Comparison of ENCODE assay signal across 8 cellular contexts in the genomic region with DNA sequence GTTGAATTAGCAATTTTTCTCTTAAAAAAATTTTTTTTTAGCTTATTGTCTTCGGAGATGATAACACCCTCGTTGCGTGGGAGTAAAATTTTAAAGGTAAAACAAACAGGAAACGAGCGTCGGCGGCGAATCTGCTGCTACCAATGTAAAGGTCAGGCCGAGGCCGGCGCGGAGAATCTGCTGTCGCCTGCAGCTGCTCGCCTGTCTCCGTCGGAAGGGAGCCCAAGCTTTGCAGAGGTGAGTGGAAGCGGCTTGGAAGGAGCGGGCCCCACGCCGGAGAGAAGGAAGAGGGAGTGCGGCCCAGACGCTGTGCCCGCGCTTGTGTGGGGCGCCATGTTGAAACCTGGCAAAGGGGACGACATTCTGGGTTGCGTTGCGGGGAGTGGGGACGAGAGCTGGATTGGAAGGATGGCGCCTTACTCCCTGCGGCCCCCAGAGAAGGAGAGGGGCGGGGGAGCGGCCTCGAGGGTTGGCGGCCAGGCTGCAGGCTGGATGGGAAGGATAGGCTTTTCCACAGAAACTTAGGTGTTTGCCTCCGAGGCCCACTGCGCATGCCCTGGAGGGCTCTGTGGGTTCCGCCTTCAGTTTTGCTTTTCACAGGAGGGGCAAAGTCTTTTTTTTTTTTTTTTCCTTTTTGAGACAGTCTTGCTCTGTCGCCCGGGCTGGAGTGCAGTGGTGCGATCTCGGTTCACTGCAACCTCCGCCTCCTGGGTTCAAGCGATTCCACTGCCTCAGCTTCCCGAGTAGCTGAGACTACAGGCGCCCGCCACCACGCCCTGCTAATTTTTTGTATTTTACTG. TPM values are rescaled to one million over a fixed set of nuclear protein-coding genes. Genes with fewer than 3 reads are reported as not detected.
DNase-seq lines count a peak whose midpoint lies in the region; ATAC-seq and TF ChIP-seq lines count a peak whose summit lies in the region.

A gene with protein sequence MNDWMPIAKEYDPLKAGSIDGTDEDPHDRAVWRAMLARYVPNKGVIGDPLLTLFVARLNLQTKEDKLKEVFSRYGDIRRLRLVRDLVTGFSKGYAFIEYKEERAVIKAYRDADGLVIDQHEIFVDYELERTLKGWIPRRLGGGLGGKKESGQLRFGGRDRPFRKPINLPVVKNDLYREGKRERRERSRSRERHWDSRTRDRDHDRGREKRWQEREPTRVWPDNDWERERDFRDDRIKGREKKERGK (plus strand): TSS at position 160 of the 800 bp plus-strand sequence. CDS start 7,402 bp downstream, outside the sequence.

- H3K27me3 ChIP-seq in PC-9 (ENCODE audit: insufficient read depth, low read depth) (no peaks in the 10 kb centered on the region), esophagus (ENCODE audit: control insufficient read depth in 1 of 2, insufficient read depth in 2 of 2, low read length in 2 of 2) (no peaks in the 10 kb centered on the region), mucosa of rectum (ENCODE audit: control insufficient read depth in 2 of 2, insufficient read depth in 2 of 2, low read length in 2 of 2) (no peaks in the 10 kb centered on the region)

- no peaks in the 10 kb centered on the region for H3K9me3 ChIP-seq in PC-9 (ENCODE audit: insufficient read depth, low read depth)
- H3K9me3 ChIP-seq in esophagus (ENCODE audit: control insufficient read depth in 2 of 2, insufficient read depth in 1 of 2, low read depth in 1 of 2, low read length in 1 of 2), result no peaks in the 10 kb centered on the region
- no peaks in the 10 kb centered on the region for H3K9me3 ChIP-seq in mucosa of rectum (ENCODE audit: control insufficient read depth in 2 of 2, low read length in 2 of 2)

- intact Hi-C loops in PC-9 (cut with micrococcal nuclease; ENCODE audit: unreplicated experiment), result loop anchor here (5.0 kb wide), 1 partner anchor 124 kb away; a partner anchor contains a TSS

- CTCF ChIA-PET in PC-9 (lab: Charles Lee), result no interaction called here

- DNase-seq in CD1c-positive myeloid dendritic cell (ENCODE audit: extremely low spot score) (peak; percentile 90), HuH-7.5 (ENCODE audit: low spot score) (peak; percentile 42), PC-9 (peak; percentile 56 to 78)
- DNase-seq in activated T-cell treated with anti-CD3 and anti-CD28 coated beads, Interleukin-2, amount 50 U/mL, for 24 hours, result peak; percentile 90
- peak; percentile 75 for DNase-seq in stimulated activated CD8-positive, alpha-beta memory T cell treated with anti-CD3 and anti-CD28 coated beads, Interleukin-4, amount 100 ng/mL, for 24 hours (ENCODE audit: low read depth)

- H3K27ac ChIP-seq in PC-9, result peak within 1 kb of the TSS; percentile 99
- peak within 1 kb of the TSS; percentile 99 to 100 for H3K27ac ChIP-seq in esophagus (ENCODE audit: low read depth in 2 of 2, low read length in 1 of 2)
- peak within 1 kb of the TSS; percentile 99 for H3K27ac ChIP-seq in mucosa of rectum (ENCODE audit: low read depth in 2 of 2, low read length in 2 of 2)

- H3K9ac ChIP-seq in mucosa of rectum (ENCODE audit: low read depth in 1 of 2, low read length in 2 of 2), result peak within 1 kb of the TSS; percentile 93 to 96

- H3K4me2 ChIP-seq in PC-9, result peak within 1 kb of the TSS; percentile 90

- H3K27me3 Mint-ChIP-seq in activated T-cell treated with anti-CD3 and anti-CD28 coated beads, Interleukin-2, amount 50 U/mL, for 24 hours, result no peaks in the 10 kb centered on the region

- H3K4me1 Mint-ChIP-seq in activated T-cell treated with anti-CD3 and anti-CD28 coated beads, Interleukin-2, amount 50 U/mL, for 24 hours (ENCODE audit: low read depth), result peaks cover 28% of the 10 kb centered on the region

- peaks cover 35% of the 10 kb centered on the region for H3K36me3 Mint-ChIP-seq in activated T-cell treated with anti-CD3 and anti-CD28 coated beads, Interleukin-2, amount 50 U/mL, for 24 hours (ENCODE audit: low read depth)

- H3K4me3 Mint-ChIP-seq in activated T-cell treated with anti-CD3 and anti-CD28 coated beads, Interleukin-2, amount 50 U/mL, for 24 hours, result peak within 1 kb of the TSS; percentile 98

- POLR2A ChIA-PET in PC-9 (lab: Charles Lee; ENCODE audit: unreplicated experiment), result no interaction called here

- no peaks in the 10 kb centered on the region for H3K36me3 ChIP-seq in PC-9 (ENCODE audit: low read depth)
- no peaks in the 10 kb centered on the region for H3K36me3 ChIP-seq in esophagus (ENCODE audit: control insufficient read depth in 2 of 2, insufficient read depth in 2 of 2, low read length in 1 of 2)
- H3K36me3 ChIP-seq in mucosa of rectum (ENCODE audit: control insufficient read depth in 2 of 2, insufficient read depth in 2 of 2, low read length in 2 of 2), result no peaks in the 10 kb centered on the region

- ATAC-seq in GM19452 (IDR thresholded peaks at IDR 0.05; ENCODE audit: unreplicated experiment), result peak; percentile 49

- peaks cover 18% of the 10 kb centered on the region; the same call in 1 of the 2 replicates for H3F3A ChIP-seq in PC-9 (ENCODE audit: insufficient read depth, low read depth)

- H3K9me2 ChIP-seq in PC-9 (ENCODE audit: insufficient read depth), result no peaks in the 10 kb centered on the region

- H3K9me3 Mint-ChIP-seq in activated T-cell treated with anti-CD3 and anti-CD28 coated beads, Interleukin-2, amount 50 U/mL, for 24 hours, result no peaks in the 10 kb centered on the region

- H3K4me3 ChIP-seq in PC-9 (peak within 1 kb of the TSS; percentile 89), esophagus (ENCODE audit: low read depth in 1 of 2, low read length in 2 of 2) (peak within 1 kb of the TSS; percentile 91 to 96), mucosa of rectum (ENCODE audit: low read length in 2 of 2) (peak within 1 kb of the TSS; percentile 87 to 91)

- H3K79me2 ChIP-seq in PC-9 (ENCODE audit: low read depth), result peaks cover 25% of the 10 kb centered on the region

- WGBS in esophagus, 2 donors, result 0 to 1% methylated on average over 44 to 48 of the region's 48 CpGs

- H3K4me1 ChIP-seq in PC-9 (replicated peaks; ENCODE audit: insufficient read depth), result 0 out of 2 replicates have a peak, but pooled peaks cover 6% of the 10 kb centered on the region
- H3K4me1 ChIP-seq in esophagus (ENCODE audit: control insufficient read depth in 2 of 2, insufficient read depth in 2 of 2, low read length in 1 of 2), result no peaks in the 10 kb centered on the region
- H3K4me1 ChIP-seq in mucosa of rectum (ENCODE audit: control insufficient read depth in 2 of 2, insufficient read depth in 2 of 2, low read length in 2 of 2), result no peaks in the 10 kb centered on the region

- H3K27ac Mint-ChIP-seq in activated T-cell treated with anti-CD3 and anti-CD28 coated beads, Interleukin-2, amount 50 U/mL, for 24 hours, result peak within 1 kb of the TSS; percentile 100

- H2AFZ ChIP-seq in PC-9, result peak within 1 kb of the TSS; percentile 96

- H4K20me1 ChIP-seq in PC-9 (ENCODE audit: insufficient read depth), result no peaks in the 10 kb centered on the region

- TSS peak; percentile 95 for BruUV-seq in PC-9 (replicated peaks; lab: Mats Ljungman, UMichigan)

- TF ChIP-seq CTCF in PC-9 (conservative IDR thresholded peaks at IDR 0.05), result no peak

RNA-seq across cellular contexts. Expression of the gene that starts here (rescaled TPM):
- 24.3 and 28.6 TPM in 2 replicates for total RNA-seq in PC-9 (2021)
- polyA plus RNA-seq in esophagus, result 10 to 100 TPM; 26.1 to 65.4 TPM

Comparison
In these comparisons a context has a peak if more than half of its experiments do, and no peak if none do; other contexts are left out.
1. Peak in every context shown above with its lines: DNase-seq, ATAC-seq, H3K4me3 ChIP-seq and H3K27ac ChIP-seq.